Comparison of ENCODE assay signal across 10 cellular contexts in genomic region chr10:110783509-110784103, GRCh38.
DNase-seq lines count a peak whose midpoint lies in the region; ATAC-seq and TF ChIP-seq lines count a peak whose summit lies in the region.
"Had no signal": no experiment of that assay in that cellular context is flagged by ENCODE, and none has a peak within 500 bp of the region (broad histone marks: within the 10 kb centered on the region; RNA-seq: fewer than 3 reads in every experiment).

No MANE protein-coding gene starts in this region.

- intact Hi-C loops in A673 (cut with micrococcal nuclease; ENCODE audit: unreplicated experiment) (no loop called here), spleen (cut with DNase I; ENCODE audit: low total_unique reads) (no loop called here)
- intact Hi-C loops in activated CD4-positive, alpha-beta T cell treated with anti-CD3 and anti-CD28 coated beads, Interleukin-2, amount 10 ng/mL, durations not matched to agents 24 days and 14 days (cut with micrococcal nuclease): loop anchor here (1.0 kb wide), 1 partner anchor 9 kb away; no protein-coding TSS in a partner anchor

- POLR2A ChIA-PET in A673 (lab: Charles Lee; ENCODE audit: low non-redundant PET): no interaction called here

- CTCF ChIA-PET in A673 (lab: Charles Lee): no interaction called here

- H3K27ac ChIP-seq in A673 (ENCODE audit: low read depth, low read length, poor library complexity, severe bottlenecking) (peak overlapping the region; percentile 13), spleen (peak overlapping the region in 5 of 8 donors; percentile 23 to 55 (median 38))

- H3K4me1 ChIP-seq in A673 (ENCODE audit: insufficient read depth, low read length, poor library complexity, severe bottlenecking): no peaks in the 10 kb centered on the region
- H3K4me1 ChIP-seq in spleen: peaks cover 0 to 6% (median 0%) of the 10 kb centered on the region in 6 donors

- H3K4me3 ChIP-seq in A673 (ENCODE audit: low read depth, low read length, poor library complexity, severe bottlenecking): no peak overlapping the region
- H3K4me3 ChIP-seq in spleen: no peak overlapping the region

- peak overlapping the region; percentile 89 for H3K27ac Mint-ChIP-seq in activated CD4-positive, alpha-beta T cell treated with anti-CD3 and anti-CD28 coated beads, Interleukin-2, amount 10 ng/mL, durations not matched to agents 24 days and 14 days
- no peak overlapping the region for H3K27ac Mint-ChIP-seq in immature natural killer cell
- H3K27ac Mint-ChIP-seq: endodermal cell had no signal

- H3K27me3 ChIP-seq in A673 (replicated peaks; ENCODE audit: insufficient read depth, low read depth, low read length, poor library complexity): peaks cover under 1% of the 10 kb centered on the region
- peaks cover 0 to 5% (median 0%) of the 10 kb centered on the region in 7 donors for H3K27me3 ChIP-seq in spleen (replicated peaks in 1 of 7)

- no peak for ATAC-seq in HG02610 (IDR thresholded peaks at IDR 0.05; ENCODE audit: unreplicated experiment)
- ATAC-seq: Panc1 had no signal

- H3K4me1 Mint-ChIP-seq in activated CD4-positive, alpha-beta T cell treated with anti-CD3 and anti-CD28 coated beads, Interleukin-2, amount 10 ng/mL, durations not matched to agents 24 days and 14 days: peaks cover 42% of the 10 kb centered on the region
- no peaks in the 10 kb centered on the region for H3K4me1 Mint-ChIP-seq in immature natural killer cell

- no peaks in the 10 kb centered on the region for H3K9me3 ChIP-seq in A673 (ENCODE audit: low read depth, low read length, poor library complexity, severe bottlenecking)
- H3K9me3 ChIP-seq in spleen: no peaks in the 10 kb centered on the region

- H3K36me3 Mint-ChIP-seq in activated CD4-positive, alpha-beta T cell treated with anti-CD3 and anti-CD28 coated beads, Interleukin-2, amount 10 ng/mL, durations not matched to agents 24 days and 14 days (ENCODE audit: low read depth): no peaks in the 10 kb centered on the region
- no peaks in the 10 kb centered on the region for H3K36me3 Mint-ChIP-seq in immature natural killer cell

- H3K36me3 ChIP-seq in A673 (ENCODE audit: insufficient read depth, low read length, poor library complexity, severe bottlenecking): no peaks in the 10 kb centered on the region
- H3K36me3 ChIP-seq in spleen: no peaks in the 10 kb centered on the region

- H3K9me3 Mint-ChIP-seq in activated CD4-positive, alpha-beta T cell treated with anti-CD3 and anti-CD28 coated beads, Interleukin-2, amount 10 ng/mL, durations not matched to agents 24 days and 14 days: no peaks in the 10 kb centered on the region
- H3K9me3 Mint-ChIP-seq in immature natural killer cell: no peaks in the 10 kb centered on the region
- H3K9me3 Mint-ChIP-seq: endodermal cell had no signal

- TF ChIP-seq CTCF in A673 (conservative IDR thresholded peaks at IDR 0.05; ENCODE audit: low read depth, low read length) (no peak), spleen (IDR thresholded peaks at IDR 0.05 in 8 of 11, conservative IDR thresholded peaks at IDR 0.05 in 3 of 11) (peak in 1 of 11 experiments; percentile 12)

- peak; percentile 53 for DNase-seq in A673 (ENCODE audit: low spot score)
- DNase-seq in activated CD4-positive, alpha-beta T cell treated with anti-CD3 and anti-CD28 coated beads, Interleukin-2, amount 10 ng/mL, durations not matched to agents 24 days and 14 days: peak; percentile 90
- DNase-seq in amniotic epithelial cell (ENCODE audit: low read depth): peak; percentile 31
- DNase-seq in spleen: no peak
- no peak for DNase-seq in NCI-H146 (lab: John Stamatoyannopoulos, UW)
- DNase-seq in immature natural killer cell: no peak
- no peak for DNase-seq in mesenteric fat pad (ENCODE audit: low spot score)
- DNase-seq: endodermal cell had no signal

- H3K4me3 Mint-ChIP-seq in activated CD4-positive, alpha-beta T cell treated with anti-CD3 and anti-CD28 coated beads, Interleukin-2, amount 10 ng/mL, durations not matched to agents 24 days and 14 days: peak overlapping the region; percentile 15
- no peak overlapping the region for H3K4me3 Mint-ChIP-seq in immature natural killer cell
- H3K4me3 Mint-ChIP-seq: endodermal cell had no signal

- WGBS in spleen, 5 donors: 47 to 63% (median 59%) methylated on average over 7 of the region's 7 CpGs

- H3K27me3 Mint-ChIP-seq in activated CD4-positive, alpha-beta T cell treated with anti-CD3 and anti-CD28 coated beads, Interleukin-2, amount 10 ng/mL, durations not matched to agents 24 days and 14 days: no peaks in the 10 kb centered on the region
- H3K27me3 Mint-ChIP-seq in immature natural killer cell (ENCODE audit: low read depth in 3 of 3): peaks cover 0 to 5% (median 0%) of the 10 kb centered on the region in 3 donors

- TF ChIP-seq POLR2A in spleen (IDR thresholded peaks at IDR 0.05): no peak

- BruUV-seq in A673 (replicated peaks; lab: Mats Ljungman, UMichigan): no TSS peak

Comparison
In these comparisons a context has a peak if more than half of its experiments do, and no peak if none do; other contexts are left out.
1. DNase-seq: peak in A673 (single experiment), activated CD4-positive, alpha-beta T cell treated with anti-CD3 and anti-CD28 coated beads, Interleukin-2, amount 10 ng/mL, durations not matched to agents 24 days and 14 days (single experiment) and amniotic epithelial cell (single experiment); none in spleen (single experiment), NCI-H146 (single experiment), immature natural killer cell (0 of 3) and mesenteric fat pad (single experiment).